1 cellular context compared by ENCODE assay signal in genomic region chr1:109824349-109825115, GRCh38.
A peak's percentile ranks its signal among the peaks of the same experiment; 100 is the strongest.
TF ChIP-seq lines count a peak whose summit lies in the region.

No MANE protein-coding gene starts in this region.

TF ChIP-seq in HepG2, 621 proteins besides CTCF, POLR2A, EP300 and RAD21 (continued from another document):
- no peak for TF ChIP-seq ZNF639 (CRISPR knock-in tag; conservative IDR thresholded peaks at IDR 0.05)
- TF ChIP-seq MAZ (IDR thresholded peaks at IDR 0.05; ENCODE audit: borderline replicate concordance, low read depth, low read length) = no peak
- 0 out of 2 replicates have a peak, but pooled peaks have one; percentile 21 for TF ChIP-seq MAZ (CRISPR knock-in tag; IDR thresholded peaks at IDR 0.05; ENCODE audit: low read depth)
- no peak for TF ChIP-seq EED (CRISPR knock-in tag; IDR thresholded peaks at IDR 0.05)
- no peak for TF ChIP-seq ZNF839 (CRISPR knock-in tag; IDR thresholded peaks at IDR 0.05; ENCODE audit: borderline replicate concordance)
- TF ChIP-seq CAMTA2 (CRISPR knock-in tag; IDR thresholded peaks at IDR 0.05; ENCODE audit: borderline replicate concordance) = no peak
- TF ChIP-seq NCOA5 (CRISPR knock-in tag; IDR thresholded peaks at IDR 0.05) = no peak
- TF ChIP-seq NFYB (CRISPR knock-in tag; IDR thresholded peaks at IDR 0.05) = no peak
- no peak for TF ChIP-seq ZNF720 (CRISPR knock-in tag; IDR thresholded peaks at IDR 0.05)
- no peak for TF ChIP-seq ZNF660 (CRISPR knock-in tag; IDR thresholded peaks at IDR 0.05; ENCODE audit: borderline replicate concordance, low read depth)
- TF ChIP-seq RFX5 (IDR thresholded peaks at IDR 0.05; ENCODE audit: low read depth, low read length) = no peak
- no peak for TF ChIP-seq SMAD9 (CRISPR knock-in tag; IDR thresholded peaks at IDR 0.05)
- no peak for TF ChIP-seq KDM6A (CRISPR knock-in tag; IDR thresholded peaks at IDR 0.05; ENCODE audit: low read depth)
- TF ChIP-seq PATZ1 (CRISPR knock-in tag; IDR thresholded peaks at IDR 0.05) = no peak
- no peak for TF ChIP-seq U2AF2 (IDR thresholded peaks at IDR 0.05; ENCODE audit: low read depth, low read length)
- no peak for TF ChIP-seq GABPB1 (CRISPR knock-in tag; IDR thresholded peaks at IDR 0.05)
- no peak for TF ChIP-seq PAWR (CRISPR knock-in tag; IDR thresholded peaks at IDR 0.05; ENCODE audit: borderline replicate concordance)
